ENCODE assay signal across 28 cellular contexts in genomic region chr5:83527722-83528438, GRCh38.
"Had no signal": no experiment of that assay in that cellular context is flagged by ENCODE, and none has a peak within 500 bp of the region (broad histone marks: within the 10 kb centered on the region; RNA-seq: fewer than 3 reads in every experiment).

No MANE protein-coding gene starts in this region.

- H3K27ac Mint-ChIP-seq: activated naive CD8-positive, alpha-beta T cell; activated T-cell treated with anti-CD3 and anti-CD28 coated beads, Interleukin-2, amount 50 U/mL, for 72 hours; natural killer cell treated with Interleukin-12 subunit alpha and Interleukin-12 subunit beta and Interleukin-15 and Interleukin-18, amount 100 ng/mL, for 72 hours; stimulated activated naive B cell treated with anti-CD40 and anti-IgM and Interleukin-4, amounts not matched to agents 10 μg/mL and 1 μg/mL and 100 μg/mL, for 72 hours had no signal

- H3K9me3 Mint-ChIP-seq: activated T-cell treated with anti-CD3 and anti-CD28 coated beads, Interleukin-2, amount 50 U/mL, for 72 hours; natural killer cell treated with Interleukin-12 subunit alpha and Interleukin-12 subunit beta and Interleukin-15 and Interleukin-18, amount 100 ng/mL, for 72 hours; stimulated activated naive B cell treated with anti-CD40 and anti-IgM and Interleukin-4, amounts not matched to agents 10 μg/mL and 1 μg/mL and 100 μg/mL, for 72 hours had no signal

- H3K36me3 Mint-ChIP-seq: activated naive CD8-positive, alpha-beta T cell; natural killer cell treated with Interleukin-12 subunit alpha and Interleukin-12 subunit beta and Interleukin-15 and Interleukin-18, amount 100 ng/mL, for 72 hours; stimulated activated naive B cell treated with anti-CD40 and anti-IgM and Interleukin-4, amounts not matched to agents 10 μg/mL and 1 μg/mL and 100 μg/mL, for 72 hours had no signal

- DNase-seq: activated CD4-positive, alpha-beta T cell treated with anti-CD3 and anti-CD28 coated beads for 4 hours; activated CD4-positive, alpha-beta T cell treated with anti-CD3 and anti-CD28 coated beads, Interleukin-2, amount 50 U/mL, for 4 hours; activated naive CD4-positive, alpha-beta T cell treated with Interleukin-2 at 50 U/mL for 16 hours; activated T-cell treated with anti-CD3 and anti-CD28 coated beads for 4 hours; activated T-cell treated with anti-CD3 and anti-CD28 coated beads, Interleukin-2, amount 50 U/mL, for 72 hours; anterior cingulate cortex; brain microvascular endothelial cell; dermis blood vessel endothelial cell; effector CD8-positive, alpha-beta T cell; esophagus squamous epithelium; gastrocnemius medialis; glutamatergic neuron; islet precursor cell; left ventricle myocardium superior; mucosa of descending colon; ovary; psoas muscle; sigmoid colon; stimulated activated CD4-positive, alpha-beta T cell treated with anti-CD3 and anti-CD28 coated beads, Interleukin-15, amount 100 ng/mL, for 24 hours; stimulated activated CD4-positive, alpha-beta T cell treated with anti-CD3 and anti-CD28 coated beads, Interleukin-2, amount 100 ng/mL, for 24 hours; stimulated activated naive B cell treated with anti-CD40 and anti-IgM and Interleukin-4, amounts not matched to agents 10 μg/mL and 1 μg/mL and 100 μg/mL, for 72 hours; T-helper 1 cell; tibial artery; upper lobe of right lung had no signal

- H3K36me3 ChIP-seq: esophagus squamous epithelium, gastrocnemius medialis, ovary, sigmoid colon, suprapubic skin, tibial artery, upper lobe of right lung had no signal

- H3K4me1 Mint-ChIP-seq: stimulated activated naive B cell treated with anti-CD40 and anti-IgM and Interleukin-4, amounts not matched to agents 10 μg/mL and 1 μg/mL and 100 μg/mL, for 72 hours had no signal

- ATAC-seq: activated T-cell treated with anti-CD3 and anti-CD28 coated beads, Interleukin-2, amount 50 U/mL, for 72 hours; gastrocnemius medialis; left ventricle myocardium superior; mucosa of descending colon; natural killer cell treated with Interleukin-12 subunit alpha and Interleukin-12 subunit beta and Interleukin-15 and Interleukin-18, amount 100 ng/mL, for 72 hours; psoas muscle; stimulated activated naive B cell treated with anti-CD40 and anti-IgM and Interleukin-4, amounts not matched to agents 10 μg/mL and 1 μg/mL and 100 μg/mL, for 72 hours; upper lobe of right lung had no signal

- H3K27me3 ChIP-seq: brain microvascular endothelial cell, esophagus squamous epithelium, gastrocnemius medialis, ovary, sigmoid colon, suprapubic skin, tibial artery, upper lobe of right lung had no signal

- H3K4me1 ChIP-seq: esophagus squamous epithelium, gastrocnemius medialis, psoas muscle, suprapubic skin, tibial artery, upper lobe of right lung had no signal

- H3K4me3 ChIP-seq: esophagus squamous epithelium, gastrocnemius medialis, mucosa of descending colon, ovary, psoas muscle, sigmoid colon, suprapubic skin, tibial artery, upper lobe of right lung had no signal

- H3K27me3 Mint-ChIP-seq: stimulated activated naive B cell treated with anti-CD40 and anti-IgM and Interleukin-4, amounts not matched to agents 10 μg/mL and 1 μg/mL and 100 μg/mL, for 72 hours had no signal

- H3K9me3 ChIP-seq: esophagus squamous epithelium, gastrocnemius medialis, mucosa of descending colon, ovary, psoas muscle, sigmoid colon, suprapubic skin, tibial artery, upper lobe of right lung had no signal

- H3K4me3 Mint-ChIP-seq: activated naive CD8-positive, alpha-beta T cell; activated T-cell treated with anti-CD3 and anti-CD28 coated beads, Interleukin-2, amount 50 U/mL, for 72 hours; natural killer cell treated with Interleukin-12 subunit alpha and Interleukin-12 subunit beta and Interleukin-15 and Interleukin-18, amount 100 ng/mL, for 72 hours; stimulated activated naive B cell treated with anti-CD40 and anti-IgM and Interleukin-4, amounts not matched to agents 10 μg/mL and 1 μg/mL and 100 μg/mL, for 72 hours had no signal

- H3K27ac ChIP-seq: brain microvascular endothelial cell, epithelial cell of prostate, esophagus squamous epithelium, gastrocnemius medialis, ovary, psoas muscle, sigmoid colon, suprapubic skin, tibial artery, upper lobe of right lung had no signal
